1 cellular context compared by ENCODE assay signal in genomic region chr6:46491789-46492547, GRCh38.
TF ChIP-seq lines count a peak whose summit lies in the region.

No MANE protein-coding gene starts in this region.

TF ChIP-seq in HEK293, 187 proteins besides CTCF, POLR2A, EP300 and RAD21 (continued from another document):
- TF ChIP-seq ZBTB10 (tag by site-specific recombination; IDR thresholded peaks at IDR 0.05) (peak; percentile 56), ZNF76 (tag by site-specific recombination; IDR thresholded peaks at IDR 0.05; ENCODE audit: borderline replicate concordance, low read depth) (no peak), ZNF449 (tag by site-specific recombination; IDR thresholded peaks at IDR 0.05) (peak; percentile 94), ZBTB20 (tag by site-specific recombination; IDR thresholded peaks at IDR 0.05) (peak; percentile 76)
